1 cellular context compared by ENCODE assay signal in the genomic region with DNA sequence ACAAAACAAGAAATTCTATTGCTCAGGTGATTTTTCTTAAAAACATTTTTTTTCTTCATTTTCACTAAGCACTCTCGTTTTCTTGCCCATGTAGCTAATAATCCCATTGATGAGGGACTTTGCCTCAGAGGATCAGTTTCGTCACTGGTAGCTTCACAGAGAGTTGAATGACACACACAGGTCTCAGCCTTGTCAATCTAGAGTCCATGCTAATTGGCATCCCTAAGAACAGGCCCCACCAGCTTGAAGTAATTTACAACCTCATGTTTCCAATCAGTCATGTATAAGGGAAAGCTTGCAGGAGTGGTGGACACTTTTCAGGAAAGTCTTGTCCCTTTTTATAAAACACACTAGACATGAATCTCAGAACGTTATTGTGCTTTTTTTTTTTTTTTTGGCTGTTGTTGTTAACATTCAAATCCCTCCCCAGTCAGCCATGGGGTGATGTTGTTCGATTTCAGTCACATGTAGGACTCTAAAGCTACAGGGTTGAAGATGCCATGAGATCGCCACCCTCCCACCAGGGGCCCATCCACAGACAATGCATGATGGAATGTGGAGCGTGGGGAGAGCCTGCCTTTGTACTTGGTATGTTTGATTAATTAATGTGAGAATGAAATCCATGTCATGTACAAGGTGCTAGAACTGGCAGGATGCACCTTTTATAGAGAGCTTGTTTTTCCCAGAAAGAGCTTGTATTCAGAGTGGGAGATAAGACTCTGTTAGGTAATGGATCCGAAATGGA.
TF ChIP-seq lines count a peak whose summit lies in the region.

No MANE protein-coding gene starts in this region.

TF ChIP-seq in H1, 55 proteins besides CTCF, POLR2A, EP300 and RAD21:
- TF ChIP-seq GTF2F1 (IDR thresholded peaks at IDR 0.05; ENCODE audit: borderline replicate concordance, low read depth, low read length), result no peak
- no peak for TF ChIP-seq BACH1 (IDR thresholded peaks at IDR 0.05; ENCODE audit: low read length)
- TF ChIP-seq TEAD4 (IDR thresholded peaks at IDR 0.05; ENCODE audit: low read depth, low read length), result no peak
- no peak for TF ChIP-seq SP4 (IDR thresholded peaks at IDR 0.05; ENCODE audit: low read length)
- TF ChIP-seq TAF7 (optimal IDR thresholded peaks at IDR 0.05; ENCODE audit: borderline replicate concordance, low read depth, low read length), result no peak
- TF ChIP-seq RFX5 (IDR thresholded peaks at IDR 0.05; ENCODE audit: borderline replicate concordance, low read depth, low read length), result no peak
- TF ChIP-seq SP1 (IDR thresholded peaks at IDR 0.05; ENCODE audit: low read depth, low read length), result no peak
- no peak for TF ChIP-seq EGR1 (IDR thresholded peaks at IDR 0.05; ENCODE audit: borderline replicate concordance, low read depth, low read length)
- TF ChIP-seq CBX8 (IDR thresholded peaks at IDR 0.05; ENCODE audit: borderline replicate concordance, low read depth, low read length), result no peak
- TF ChIP-seq SIX5 (IDR thresholded peaks at IDR 0.05; ENCODE audit: low read depth, low read length), result no peak
- no peak for TF ChIP-seq TBP (IDR thresholded peaks at IDR 0.05; ENCODE audit: low read depth, low read length)
- no peak for TF ChIP-seq RNF2 (IDR thresholded peaks at IDR 0.05; ENCODE audit: borderline replicate concordance, low read depth, low read length, missing control alignments, poor library complexity, severe bottlenecking)
- no peak for TF ChIP-seq BCL11A (IDR thresholded peaks at IDR 0.05; ENCODE audit: low read depth in 2 of 2, low read length in 2 of 2)
- no peak for TF ChIP-seq NANOG (IDR thresholded peaks at IDR 0.05; ENCODE audit: insufficient read depth, low read depth, low read length, poor library complexity, severe bottlenecking)
TF ChIP-seq in H1: peak in this region for 0.
